Comparison of ENCODE assay signal across 26 cellular contexts in the genomic region with DNA sequence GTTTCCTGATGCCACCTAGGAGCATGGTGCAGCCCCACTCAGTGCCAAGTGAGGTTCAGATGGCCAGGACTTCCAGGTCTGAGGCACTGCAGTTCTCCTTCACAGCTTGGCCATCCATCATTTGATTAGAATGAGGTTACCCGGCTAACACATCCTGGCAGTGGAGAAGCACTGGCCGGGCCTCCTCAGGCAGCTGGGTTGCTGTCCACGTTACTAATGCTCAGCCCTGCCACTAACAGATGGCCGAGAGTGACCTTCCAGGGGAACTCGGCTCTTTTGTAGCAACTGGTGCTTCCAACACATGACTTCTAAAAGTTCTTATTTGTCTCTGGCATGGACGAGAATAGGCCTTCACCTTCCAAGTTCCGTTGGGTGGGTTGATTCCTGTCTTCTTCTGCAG.
"Had no signal": no experiment of that assay in that cellular context is flagged by ENCODE, and none has a peak within 500 bp of the region (broad histone marks: within the 10 kb centered on the region; RNA-seq: fewer than 3 reads in every experiment).

No MANE protein-coding gene starts in this region.

- H3K36me3 ChIP-seq: gastrocnemius medialis, right lobe of liver, stomach, tibial artery had no signal

- H3K27me3 Mint-ChIP-seq: memory B cell; naive thymus-derived CD8-positive, alpha-beta T cell had no signal

- DNase-seq: dorsolateral prefrontal cortex; effector CD4-positive, alpha-beta T cell; foreskin fibroblast; gastrocnemius medialis; head of caudate nucleus; islet precursor cell; kidney glomerular epithelial cell; left colon; midbrain; naive thymus-derived CD8-positive, alpha-beta T cell; nephron progenitor cell; nucleus accumbens; psoas muscle; right lobe of liver; stimulated activated CD4-positive, alpha-beta T cell treated with anti-CD3 and anti-CD28 coated beads, Interleukin-12 subunit alpha, Interleukin-12 subunit beta, amount 100 ng/mL, for 4 hours; stimulated activated CD4-positive, alpha-beta T cell treated with anti-CD3 and anti-CD28 coated beads, Interleukin-1b, Interleukin-23, amount 100 ng/mL, for 48 hours; stimulated activated CD4-positive, alpha-beta T cell treated with anti-CD3 and anti-CD28 coated beads, Interleukin-4, amount 100 ng/mL, for 1 hour; stimulated activated CD8-positive, alpha-beta memory T cell treated with anti-CD3 and anti-CD28 coated beads, Interleukin-4, amount 100 ng/mL, for 48 hours; stimulated activated naive CD4-positive, alpha-beta T cell; stomach; tibial artery had no signal

- ATAC-seq: gastrocnemius medialis; left colon; naive thymus-derived CD8-positive, alpha-beta T cell; psoas muscle; right lobe of liver had no signal

- H3K4me3 Mint-ChIP-seq: memory B cell; naive thymus-derived CD8-positive, alpha-beta T cell; nephron progenitor cell; type B pancreatic cell had no signal

- H2AFZ ChIP-seq: hepatocyte had no signal

- H3K4me2 ChIP-seq: hepatocyte, smooth muscle cell had no signal

- H3K4me3 ChIP-seq: dorsolateral prefrontal cortex, gastrocnemius medialis, hepatocyte, lung, psoas muscle, right lobe of liver, smooth muscle cell, stomach, tibial artery had no signal

- H3K4me1 Mint-ChIP-seq: naive thymus-derived CD8-positive, alpha-beta T cell had no signal

- H3K36me3 Mint-ChIP-seq: memory B cell; naive thymus-derived CD8-positive, alpha-beta T cell; type B pancreatic cell had no signal

- H3K9me3 Mint-ChIP-seq: naive thymus-derived CD8-positive, alpha-beta T cell; nephron progenitor cell; type B pancreatic cell had no signal

- H3K27me3 ChIP-seq: dorsolateral prefrontal cortex, gastrocnemius medialis, hepatocyte, right lobe of liver, stomach, tibial artery had no signal

- H3K27ac ChIP-seq: dorsolateral prefrontal cortex, gastrocnemius medialis, hepatocyte, psoas muscle, right lobe of liver, stomach, tibial artery had no signal

- H3K27ac Mint-ChIP-seq: memory B cell; naive thymus-derived CD8-positive, alpha-beta T cell; nephron progenitor cell; type B pancreatic cell had no signal

- H3K9me3 ChIP-seq: gastrocnemius medialis, psoas muscle, right lobe of liver, stomach, tibial artery had no signal

- H3K4me1 ChIP-seq: gastrocnemius medialis, psoas muscle, right lobe of liver, stomach, tibial artery had no signal
